Comparison of ENCODE assay signal across 19 cellular contexts in the genomic region with DNA sequence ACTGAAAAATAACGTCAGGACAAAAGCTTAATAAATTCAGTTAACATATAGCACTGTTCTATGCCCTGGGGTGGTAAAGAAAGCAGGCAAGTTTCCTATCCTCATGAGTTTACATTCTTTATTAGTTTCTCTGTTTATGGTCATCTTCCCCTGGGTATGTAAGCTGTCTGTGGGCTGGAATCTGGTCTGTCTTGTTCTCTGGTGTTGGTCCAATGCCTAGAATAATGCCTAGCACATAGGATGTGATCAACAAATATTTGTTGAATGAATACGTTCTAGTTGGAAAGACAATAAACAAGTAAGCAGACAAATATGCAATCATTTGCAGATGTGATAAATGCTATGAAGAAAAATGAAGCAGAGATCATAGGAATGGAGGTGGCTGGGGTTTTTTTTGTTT.
"Had no signal": no experiment of that assay in that cellular context is flagged by ENCODE, and none has a peak within 500 bp of the region (broad histone marks: within the 10 kb centered on the region; RNA-seq: fewer than 3 reads in every experiment).

No MANE protein-coding gene starts in this region.

- H3K4me1 ChIP-seq: pancreas had no signal

- H3K4me3 ChIP-seq: heart right ventricle, pancreas, skin epidermis, thyroid gland had no signal

- ATAC-seq: heart right ventricle, left colon, pancreas, right cardiac atrium, T-cell had no signal

- H3K36me3 ChIP-seq: heart right ventricle, neutrophil, pancreas, thyroid gland had no signal

- H3K27ac ChIP-seq: heart right ventricle, neutrophil, pancreas, skin epidermis, thyroid gland had no signal

- H3K27me3 ChIP-seq: pancreas, thyroid gland had no signal

- DNase-seq: activated CD4-positive, alpha-beta T cell treated with anti-CD3 and anti-CD28 coated beads for 1 hour; activated CD4-positive, alpha-beta T cell treated with anti-CD3 and anti-CD28 coated beads, Interleukin-2, amount 50 U/mL, for 4 hours; activated CD8-positive, alpha-beta memory T cell treated with anti-CD3 and anti-CD28 coated beads, Interleukin-2, amount 50 U/mL, for 48 hours; activated naive CD4-positive, alpha-beta T cell treated with anti-CD3 and anti-CD28 coated beads for 36 hours; activated naive CD8-positive, alpha-beta T cell treated with anti-CD3 and anti-CD28 coated beads, Interleukin-2, amount 10 ng/mL, durations not matched to agents 7 days and 5 days; activated T-cell treated with anti-CD3 and anti-CD28 coated beads, Interleukin-2, amount 50 U/mL, for 48 hours; amniotic stem cell; erythroblast; heart right ventricle; islet precursor cell; left colon; mesenchymal stem cell; pancreas; stimulated activated CD4-positive, alpha-beta T cell treated with anti-CD3 and anti-CD28 coated beads, Interleukin-1b, Interleukin-23, amount 100 ng/mL, for 48 hours; T-cell; thyroid gland had no signal

- H3K9me3 ChIP-seq: heart right ventricle, neutrophil, pancreas, thyroid gland had no signal
